ENCODE assay signal across 8 cellular contexts in genomic region chr17:60151355-60151754, GRCh38. TPM values are rescaled to one million over a fixed set of nuclear protein-coding genes. Genes with fewer than 3 reads are reported as not detected.
A peak's percentile ranks its signal among the peaks of the same experiment; 100 is the strongest.
DNase-seq lines count a peak whose midpoint lies in the region; ATAC-seq and TF ChIP-seq lines count a peak whose summit lies in the region.

No MANE protein-coding gene starts in this region.

- H3K9me3 Mint-ChIP-seq in activated naive CD4-positive, alpha-beta T cell treated with anti-CD3 and anti-CD28 coated beads for 36 hours, result no peaks in the 10 kb centered on the region
- no peaks in the 10 kb centered on the region for H3K9me3 Mint-ChIP-seq in stimulated activated effector memory CD8-positive, alpha-beta T cell treated with anti-CD3 and anti-CD28 coated beads, Interleukin-12 subunit alpha, Interleukin-12 subunit beta, amount 100 ng/mL, for 72 hours

- H3K27ac Mint-ChIP-seq in activated naive CD4-positive, alpha-beta T cell treated with anti-CD3 and anti-CD28 coated beads for 36 hours, result no peak overlapping the region
- no peak overlapping the region for H3K27ac Mint-ChIP-seq in stimulated activated effector memory CD8-positive, alpha-beta T cell treated with anti-CD3 and anti-CD28 coated beads, Interleukin-12 subunit alpha, Interleukin-12 subunit beta, amount 100 ng/mL, for 72 hours

- WGBS in stomach, 5 donors, result 21 to 33% (median 22%) methylated on average over 5 of the region's 5 CpGs

- H3K27me3 ChIP-seq in stomach, result peaks cover 7 to 83% (median 38%) of the 10 kb centered on the region in 3 donors

- H3K36me3 Mint-ChIP-seq in activated naive CD4-positive, alpha-beta T cell treated with anti-CD3 and anti-CD28 coated beads for 36 hours (ENCODE audit: low read depth), result no peaks in the 10 kb centered on the region
- H3K36me3 Mint-ChIP-seq in stimulated activated effector memory CD8-positive, alpha-beta T cell treated with anti-CD3 and anti-CD28 coated beads, Interleukin-12 subunit alpha, Interleukin-12 subunit beta, amount 100 ng/mL, for 72 hours, result no peaks in the 10 kb centered on the region

- H3K4me1 Mint-ChIP-seq in activated naive CD4-positive, alpha-beta T cell treated with anti-CD3 and anti-CD28 coated beads for 36 hours (ENCODE audit: low read depth), result peaks cover 20% of the 10 kb centered on the region
- H3K4me1 Mint-ChIP-seq in stimulated activated effector memory CD8-positive, alpha-beta T cell treated with anti-CD3 and anti-CD28 coated beads, Interleukin-12 subunit alpha, Interleukin-12 subunit beta, amount 100 ng/mL, for 72 hours, result peaks cover 17% of the 10 kb centered on the region

- peaks cover 18 to 47% (median 31%) of the 10 kb centered on the region in 4 donors for H3K4me1 ChIP-seq in stomach

- ATAC-seq in HG02981 (IDR thresholded peaks at IDR 0.05; ENCODE audit: unreplicated experiment), result peak; percentile 66
- ATAC-seq in stimulated activated effector memory CD8-positive, alpha-beta T cell treated with anti-CD3 and anti-CD28 coated beads, Interleukin-12 subunit alpha, Interleukin-12 subunit beta, amount 100 ng/mL, for 72 hours, result peak; percentile 80
- no peak for ATAC-seq in GM21619 (IDR thresholded peaks at IDR 0.05; ENCODE audit: unreplicated experiment)

- TF ChIP-seq POLR2A in stomach (IDR thresholded peaks at IDR 0.05), result no peak

- peak overlapping the region; percentile 13 for H3K27ac ChIP-seq in angular gyrus (ENCODE audit: low read depth, low read length)
- peak overlapping the region in 2 of 5 donors; percentile 14 to 31 for H3K27ac ChIP-seq in stomach

- peak overlapping the region in 2 of 4 donors; percentile 38 to 53 for H3K4me3 ChIP-seq in stomach

- CTCF ChIA-PET in activated naive CD4-positive, alpha-beta T cell treated with anti-CD3 and anti-CD28 coated beads for 36 hours (lab: Charles Lee), result interaction anchor here (1.5 kb wide), 1 partner anchor 114 kb away, joined by 5 read pairs; no protein-coding TSS in a partner anchor

- intact Hi-C loops in activated naive CD4-positive, alpha-beta T cell treated with anti-CD3 and anti-CD28 coated beads for 36 hours (cut with micrococcal nuclease), result no loop called here
- intact Hi-C loops in stomach (cut with DNase I; ENCODE audit: low total_unique reads), result no loop called here

- no peak overlapping the region for H3K4me3 Mint-ChIP-seq in activated naive CD4-positive, alpha-beta T cell treated with anti-CD3 and anti-CD28 coated beads for 36 hours
- peak overlapping the region; percentile 42 for H3K4me3 Mint-ChIP-seq in stimulated activated effector memory CD8-positive, alpha-beta T cell treated with anti-CD3 and anti-CD28 coated beads, Interleukin-12 subunit alpha, Interleukin-12 subunit beta, amount 100 ng/mL, for 72 hours

- H3K9me3 ChIP-seq in stomach, result no peaks in the 10 kb centered on the region

- no peak for TF ChIP-seq EP300 in stomach (IDR thresholded peaks at IDR 0.05)

- H3K27me3 Mint-ChIP-seq in activated naive CD4-positive, alpha-beta T cell treated with anti-CD3 and anti-CD28 coated beads for 36 hours (ENCODE audit: low read depth), result peaks cover 60% of the 10 kb centered on the region

- no peaks in the 10 kb centered on the region for H3K36me3 ChIP-seq in stomach

- no peak for TF ChIP-seq CTCF in stomach (IDR thresholded peaks at IDR 0.05)

- peak; percentile 52 for DNase-seq in activated naive CD4-positive, alpha-beta T cell treated with anti-CD3 and anti-CD28 coated beads for 36 hours
- DNase-seq in activated naive CD4-positive, alpha-beta T cell treated with anti-CD3 and anti-CD28 coated beads, Interleukin-2, amount 50 U/mL, for 16 hours, result no peak
- no peak for DNase-seq in stimulated activated effector memory CD8-positive, alpha-beta T cell treated with anti-CD3 and anti-CD28 coated beads, Interleukin-12 subunit alpha, Interleukin-12 subunit beta, amount 100 ng/mL, for 72 hours (ENCODE audit: low spot score in 2 of 2)
- DNase-seq in stomach, result no peak
- no peak for DNase-seq in medulla oblongata (ENCODE audit: extremely low spot score)

RNA-seq across cellular contexts. Expression of gene CA4, which starts 1.6 kb away (rescaled TPM):
- total RNA-seq in activated naive CD4-positive, alpha-beta T cell treated with anti-CD3 and anti-CD28 coated beads for 36 hours, result not detected
- total RNA-seq in stomach, result 10 to 100 TPM in 1 of 5 donors, under 1 TPM in 1, not detected in 3; 0.92 to 30.1 TPM
- polyA plus RNA-seq in stomach, result 1 to 10 TPM in 2 of 3 donors, under 1 TPM in 1; 0.87 to 4.7 (median 3.0) TPM
